In genomic region chr15:52651868-52652267, GRCh38 we compare ENCODE assay signal across 8 cellular contexts. TPM values are rescaled to one million over a fixed set of nuclear protein-coding genes. Genes with fewer than 3 reads are reported as not detected.
DNase-seq lines count a peak whose midpoint lies in the region; ATAC-seq, FAIRE-seq and TF ChIP-seq lines count a peak whose summit lies in the region.

No MANE protein-coding gene starts in this region.

- H4K20me1 ChIP-seq in H1 (replicated peaks in 1 of 2; ENCODE audit: control insufficient read depth in 1 of 2, insufficient read depth in 2 of 2, low read length in 2 of 2): no peaks in the 10 kb centered on the region

- H3K27ac ChIP-seq in H1 (ENCODE audit: low read depth, low read length): no peak overlapping the region
- peak overlapping the region; percentile 37 for H3K27ac ChIP-seq in lower lobe of right lung

- no peaks in the 10 kb centered on the region for H3K9me3 Mint-ChIP-seq in activated CD4-positive, alpha-beta T cell treated with anti-CD3 and anti-CD28 coated beads, Interleukin-2, amount 10 ng/mL, durations not matched to agents 7 days and 5 days
- no peaks in the 10 kb centered on the region for H3K9me3 Mint-ChIP-seq in stimulated activated memory B cell treated with anti-CD40 and anti-IgM and Interleukin-4, amounts not matched to agents 10 μg/mL and 1 μg/mL and 100 μg/mL, for 72 hours

- DNase-seq in Daoy (ENCODE audit: low read depth) (peak; percentile 98), NCI-H2196 (lab: John Stamatoyannopoulos, UW; ENCODE audit: unreplicated experiment) (peak; percentile 65), H1 (ENCODE audit: low read depth in 1 of 2, low spot score in 2 of 2) (peak in 1 of 2 experiments; percentile 23), lower lobe of right lung (no peak)
- peak; percentile 47 for DNase-seq in activated CD4-positive, alpha-beta T cell treated with anti-CD3 and anti-CD28 coated beads, Interleukin-2, amount 10 ng/mL, durations not matched to agents 7 days and 5 days

- TF ChIP-seq CTCF in H1 (IDR thresholded peaks at IDR 0.05; ENCODE audit: control extremely low read depth in 1 of 3, insufficient read depth in 1 of 3, low read depth in 1 of 3, low read length in 3 of 3): no peak
- no peak for TF ChIP-seq CTCF in lower lobe of right lung (IDR thresholded peaks at IDR 0.05)

- H3K23ac ChIP-seq in H1 (ENCODE audit: insufficient read length): no peak overlapping the region

- H3K9ac ChIP-seq in H1 (replicated peaks in 1 of 4; ENCODE audit: extremely low read depth in 1 of 4, low read depth in 3 of 4, low read length in 3 of 4): no peak overlapping the region

- no peak for TF ChIP-seq EP300 in H1 (IDR thresholded peaks at IDR 0.05; ENCODE audit: borderline replicate concordance in 1 of 2, low read depth in 2 of 2, low read length in 2 of 2)

- no peaks in the 10 kb centered on the region for H3K23me2 ChIP-seq in H1 (ENCODE audit: low read depth, low read length)

- no peak overlapping the region for H4K91ac ChIP-seq in H1 (replicated peaks; ENCODE audit: insufficient read length, low read length)

- H3K18ac ChIP-seq in H1 (ENCODE audit: extremely low read depth, low read length): no peak overlapping the region

- no peak overlapping the region for H2BK5ac ChIP-seq in H1 (ENCODE audit: low read depth, low read length)

- no peak overlapping the region for H2BK120ac ChIP-seq in H1 (replicated peaks; ENCODE audit: low read depth, low read length)

- no peak overlapping the region for H4K5ac ChIP-seq in H1 (ENCODE audit: insufficient read length, low read depth, low read length)

- H3K27ac Mint-ChIP-seq in activated CD4-positive, alpha-beta T cell treated with anti-CD3 and anti-CD28 coated beads, Interleukin-2, amount 10 ng/mL, durations not matched to agents 7 days and 5 days: peak overlapping the region; percentile 31
- H3K27ac Mint-ChIP-seq in stimulated activated memory B cell treated with anti-CD40 and anti-IgM and Interleukin-4, amounts not matched to agents 10 μg/mL and 1 μg/mL and 100 μg/mL, for 72 hours: peak overlapping the region; percentile 66

- peaks cover 9% of the 10 kb centered on the region for H3K4me1 Mint-ChIP-seq in activated CD4-positive, alpha-beta T cell treated with anti-CD3 and anti-CD28 coated beads, Interleukin-2, amount 10 ng/mL, durations not matched to agents 7 days and 5 days
- H3K4me1 Mint-ChIP-seq in stimulated activated memory B cell treated with anti-CD40 and anti-IgM and Interleukin-4, amounts not matched to agents 10 μg/mL and 1 μg/mL and 100 μg/mL, for 72 hours: peaks cover 16% of the 10 kb centered on the region

- CTCF ChIA-PET in activated CD4-positive, alpha-beta T cell treated with anti-CD3 and anti-CD28 coated beads, Interleukin-2, amount 10 ng/mL, durations not matched to agents 7 days and 5 days (lab: Charles Lee): interaction anchor here (0.6 to 1.4 kb wide), 2 partner anchors 11 to 69 kb away, joined by 3 to 4 read pairs; no protein-coding TSS in a partner anchor
- CTCF ChIA-PET in H1 (lab: Charles Lee; ENCODE audit: partially characterized antibody): interaction anchor here (1.0 to 1.1 kb wide), 2 partner anchors 12 to 14 kb away, joined by 3 read pairs; no protein-coding TSS in a partner anchor

- peaks cover 0 to 2% (median 1%) of the 10 kb centered on the region in 4 experiments; a peak in 1 of 7 replicates for H3K4me1 ChIP-seq in H1 (replicated peaks in 1 of 4; ENCODE audit: control insufficient read depth in 3 of 4, insufficient read depth in 4 of 4, low read length in 3 of 4)
- peaks cover 43% of the 10 kb centered on the region for H3K4me1 ChIP-seq in lower lobe of right lung

- no peak for TF ChIP-seq POLR2A in H1 (IDR thresholded peaks at IDR 0.05; ENCODE audit: control extremely low read depth in 1 of 2, low read depth in 2 of 2, low read length in 2 of 2)

- H2BK15ac ChIP-seq in H1 (ENCODE audit: low read length): no peak overlapping the region

- FAIRE-seq in H1 (lab: Jason Lieb, UNC): peak; percentile 63

- H3K36me3 Mint-ChIP-seq in activated CD4-positive, alpha-beta T cell treated with anti-CD3 and anti-CD28 coated beads, Interleukin-2, amount 10 ng/mL, durations not matched to agents 7 days and 5 days (ENCODE audit: low read depth): peaks cover 28% of the 10 kb centered on the region
- H3K36me3 Mint-ChIP-seq in stimulated activated memory B cell treated with anti-CD40 and anti-IgM and Interleukin-4, amounts not matched to agents 10 μg/mL and 1 μg/mL and 100 μg/mL, for 72 hours: peaks cover 12% of the 10 kb centered on the region

- no peak overlapping the region for H3K14ac ChIP-seq in H1 (ENCODE audit: insufficient read length)

- no peak overlapping the region for H3K4ac ChIP-seq in H1 (replicated peaks; ENCODE audit: insufficient read length, low read depth, low read length)

- peak overlapping the region; percentile 37; the same call in 1 of the 2 replicates for H2AFZ ChIP-seq in H1 (ENCODE audit: low read length)

- no peak overlapping the region for H3K4me3 Mint-ChIP-seq in activated CD4-positive, alpha-beta T cell treated with anti-CD3 and anti-CD28 coated beads, Interleukin-2, amount 10 ng/mL, durations not matched to agents 7 days and 5 days
- H3K4me3 Mint-ChIP-seq in stimulated activated memory B cell treated with anti-CD40 and anti-IgM and Interleukin-4, amounts not matched to agents 10 μg/mL and 1 μg/mL and 100 μg/mL, for 72 hours: peak overlapping the region; percentile 57

- H3K27me3 ChIP-seq in H1 (replicated peaks in 1 of 4; ENCODE audit: control insufficient read depth in 3 of 4, extremely low read depth in 1 of 4, insufficient read depth in 3 of 4, low read length in 3 of 4) (no peaks in the 10 kb centered on the region), lower lobe of right lung (ENCODE audit: low read depth) (no peaks in the 10 kb centered on the region)

- no peak overlapping the region for H2AK5ac ChIP-seq in H1 (ENCODE audit: low read depth, low read length)

- H2BK20ac ChIP-seq in H1 (ENCODE audit: low read length): no peak overlapping the region

- intact Hi-C loops in lower lobe of right lung (cut with DNase I): no loop called here

- ATAC-seq in HG02642 (IDR thresholded peaks at IDR 0.05; ENCODE audit: poor library complexity, unreplicated experiment) (peak; percentile 54), lower lobe of right lung (peak; percentile 97 to 98), GM21717 (IDR thresholded peaks at IDR 0.05; ENCODE audit: unreplicated experiment) (no peak)
- ATAC-seq in stimulated activated memory B cell treated with anti-CD40 and anti-IgM and Interleukin-4, amounts not matched to agents 10 μg/mL and 1 μg/mL and 100 μg/mL, for 72 hours: peak; percentile 89

- peak overlapping the region in 1 of 2 experiments; percentile 4; a peak in 1 of 4 replicates for H3K4me2 ChIP-seq in H1 (ENCODE audit: insufficient read depth in 1 of 2, low read depth in 2 of 2, low read length in 2 of 2)

- H3K4me3 ChIP-seq in H1 (ENCODE audit: extremely low read depth in 1 of 4, insufficient read depth in 2 of 4, low read depth in 3 of 4, low read length in 4 of 4) (no peak overlapping the region), lower lobe of right lung (peak overlapping the region; percentile 31)

- no peak overlapping the region for H3K56ac ChIP-seq in H1 (replicated peaks; ENCODE audit: insufficient read length, low read depth, low read length)

- no peaks in the 10 kb centered on the region for H3K79me2 ChIP-seq in H1 (ENCODE audit: control insufficient read depth in 1 of 2, insufficient read depth in 2 of 2, low read length in 2 of 2)

- POLR2A ChIA-PET in activated CD4-positive, alpha-beta T cell treated with anti-CD3 and anti-CD28 coated beads, Interleukin-2, amount 10 ng/mL, durations not matched to agents 7 days and 5 days (lab: Charles Lee): interaction anchor here (0.6 kb wide), 1 partner anchor 31 kb away, joined by 3 read pairs; no protein-coding TSS in a partner anchor
- POLR2A ChIA-PET in H1 (lab: Charles Lee; ENCODE audit: partially characterized antibody): interaction anchor here (1.6 kb wide), 1 partner anchor 11 kb away, joined by 3 read pairs; no protein-coding TSS in a partner anchor

- WGBS in H1 (ENCODE audit: extremely low coverage in 1 of 2, insufficient coverage in 1 of 2, insufficient read length in 1 of 2, insufficient replicate concordance in 2 of 2, low coverage in 1 of 2, low lambda C conversion rate in 2 of 2, missing lambda C conversion rate in 1 of 2), 2 experiments: 49% methylated on average over 8 of the region's 8 CpGs; no CpG with 5 or more reads in 1 of the 2 experiments

- no peak overlapping the region for H4K8ac ChIP-seq in H1 (ENCODE audit: extremely low read depth, insufficient read depth, low read length)

- no peak for TF ChIP-seq RAD21 in H1 (IDR thresholded peaks at IDR 0.05 in 1 of 2, conservative IDR thresholded peaks at IDR 0.05 in 1 of 2; ENCODE audit: low read depth in 2 of 2, low read length in 2 of 2)

- H3K9me3 ChIP-seq in H1 (ENCODE audit: insufficient read depth in 2 of 2, low read depth in 1 of 2, low read length in 1 of 2): no peaks in the 10 kb centered on the region
- no peaks in the 10 kb centered on the region for H3K9me3 ChIP-seq in lower lobe of right lung

- no peak overlapping the region for H2BK12ac ChIP-seq in H1 (ENCODE audit: low read depth, low read length)

- no peaks in the 10 kb centered on the region for H3K27me3 Mint-ChIP-seq in activated CD4-positive, alpha-beta T cell treated with anti-CD3 and anti-CD28 coated beads, Interleukin-2, amount 10 ng/mL, durations not matched to agents 7 days and 5 days
- H3K27me3 Mint-ChIP-seq in stimulated activated memory B cell treated with anti-CD40 and anti-IgM and Interleukin-4, amounts not matched to agents 10 μg/mL and 1 μg/mL and 100 μg/mL, for 72 hours: no peaks in the 10 kb centered on the region

- H3K36me3 ChIP-seq in H1 (ENCODE audit: control insufficient read depth in 2 of 4, insufficient read depth in 4 of 4, low read length in 3 of 4) (no peaks in the 10 kb centered on the region), lower lobe of right lung (peaks cover 22% of the 10 kb centered on the region)

- no peaks in the 10 kb centered on the region for H3K79me1 ChIP-seq in H1 (ENCODE audit: low read depth, low read length)

TF ChIP-seq in H1, 55 proteins besides CTCF, POLR2A, EP300 and RAD21 (continues in another document):
- TF ChIP-seq GTF2F1 (IDR thresholded peaks at IDR 0.05; ENCODE audit: borderline replicate concordance, low read depth, low read length) (no peak), HDAC6 (IDR thresholded peaks at IDR 0.05; ENCODE audit: low read depth, low read length) (no peak)

RNA-seq across cellular contexts. Expression of gene ATOSA, which starts 27.3 kb away (rescaled TPM):
- total RNA-seq in Daoy (2014; rRNA removed; shearing (Covaris generic)): 9.7 and 12.2 TPM in 2 replicates
- 10 to 100 TPM; 39.5 to 41.1 TPM for total RNA-seq in activated CD4-positive, alpha-beta T cell treated with anti-CD3 and anti-CD28 coated beads, Interleukin-2, amount 10 ng/mL, durations not matched to agents 7 days and 5 days
- 7.9 and 8.6 TPM in 2 replicates for total RNA-seq in H1 (2021; fragmentation: NEBNext Ultra II Directional; extraction: Animal tissue kit (Norgen Biotek cat#: 25700))
- polyA plus RNA-seq in H1 (2011; rRNA removed): 3.6 and 4.6 TPM in 2 replicates
- polyA plus RNA-seq in H1 (2011; cell fraction: cytosol; rRNA removed): 6.4 TPM
- 4.5 TPM for polyA plus RNA-seq in H1 (2011; cell fraction: nucleus; rRNA removed)
- polyA plus RNA-seq in H1 (2012, experiment 1 of 2): 3.5 to 6.9 TPM (median 5.7 TPM) in 4 replicates
- 0.50 TPM for polyA plus RNA-seq in H1 (2012, experiment 2 of 2)
- 5.8 TPM for polyA plus RNA-seq in H1 (2013, experiment 1 of 2)
- 5.2 TPM for polyA plus RNA-seq in H1 (2013, experiment 2 of 2)
- 10.1 and 13.5 TPM in 2 replicates for polyA minus RNA-seq in H1 (2011; rRNA and poly(A)+ RNA removed)
- polyA minus RNA-seq in H1 (2011; cell fraction: cytosol; rRNA and poly(A)+ RNA removed): 11.7 TPM
- polyA minus RNA-seq in H1 (2011; cell fraction: nucleus; rRNA and poly(A)+ RNA removed): 16.0 TPM
- 46.7 TPM for total RNA-seq in lower lobe of right lung
